Comparison of ENCODE assay signal across 5 cellular contexts in genomic region chrX:14038375-14039077, GRCh38.
"Had no signal": no experiment of that assay in that cellular context is flagged by ENCODE, and none has a peak within 500 bp of the region (broad histone marks: within the 10 kb centered on the region; RNA-seq: fewer than 3 reads in every experiment).

No MANE protein-coding gene starts in this region.

- DNase-seq: foreskin melanocyte had no signal

- H3K9me3 ChIP-seq: prostate gland, right lobe of liver had no signal

- H3K4me1 ChIP-seq: prostate gland, right lobe of liver had no signal

- H3K4me3 ChIP-seq: prostate gland, right lobe of liver had no signal

- H3K27ac ChIP-seq: epithelial cell of prostate, prostate gland, right lobe of liver, WERI-Rb-1 had no signal

- H3K36me3 ChIP-seq: prostate gland, right lobe of liver, WERI-Rb-1 had no signal

- H3K27me3 ChIP-seq: right lobe of liver had no signal
